ENCODE assay signal across 10 cellular contexts in genomic region chr3:13200951-13201350, GRCh38.
DNase-seq lines count a peak whose midpoint lies in the region; ATAC-seq and TF ChIP-seq lines count a peak whose summit lies in the region.
"Had no signal": no experiment of that assay in that cellular context is flagged by ENCODE, and none has a peak within 500 bp of the region (broad histone marks: within the 10 kb centered on the region; RNA-seq: fewer than 3 reads in every experiment).

No MANE protein-coding gene starts in this region.

- H3K27ac ChIP-seq in osteoblast (ENCODE audit: low read depth, low read length): no peak overlapping the region

- H3K27me3 ChIP-seq in osteoblast (ENCODE audit: insufficient read depth, low read length): peaks cover 6% of the 10 kb centered on the region

- TF ChIP-seq EP300 in Ishikawa (IDR thresholded peaks at IDR 0.05; ENCODE audit: borderline replicate concordance): no peak

- no peak overlapping the region for H2AFZ ChIP-seq in osteoblast (ENCODE audit: low read length)

- no peaks in the 10 kb centered on the region for H3K79me2 ChIP-seq in osteoblast (ENCODE audit: insufficient read depth, low read length)

- DNase-seq in NCI-H524 (lab: John Stamatoyannopoulos, UW) (peak; percentile 29 to 66), NCI-H524 treated with DMSO at 0.1 percent for 48 hours (lab: John Stamatoyannopoulos, UW) (no peak), cardiac fibroblast (ENCODE audit: low read depth in 2 of 2) (no peak), osteoblast (ENCODE audit: insufficient read length, low spot score, missing footprints) (peak; percentile 47), DMS79 treated with DMSO at 0.1 percent for 48 hours (lab: John Stamatoyannopoulos, UW) (no peak)
- DNase-seq: activated CD4-positive, alpha-beta T cell treated with anti-CD3 and anti-CD28 coated beads for 48 hours; DMS53 had no signal

- H3K4me1 ChIP-seq in osteoblast (ENCODE audit: insufficient read depth, low read length): no peaks in the 10 kb centered on the region

- H3K4me3 ChIP-seq in cardiac fibroblast (replicated peaks in 1 of 2; ENCODE audit: low read depth in 2 of 2, low read length in 2 of 2) (no peak overlapping the region), osteoblast (ENCODE audit: insufficient read depth, low read length) (no peak overlapping the region)

- no peaks in the 10 kb centered on the region for H4K20me1 ChIP-seq in osteoblast (ENCODE audit: insufficient read depth, low read length)

- TF ChIP-seq CTCF in cardiac fibroblast (IDR thresholded peaks at IDR 0.05; ENCODE audit: low read depth, low read length) (peak; percentile 5), osteoblast (IDR thresholded peaks at IDR 0.05; ENCODE audit: extremely low read depth, low read depth, low read length) (no peak)

- H3K4me2 ChIP-seq in osteoblast (ENCODE audit: insufficient read depth, low read length): no peak overlapping the region

- no peaks in the 10 kb centered on the region for H3K9me3 ChIP-seq in osteoblast (ENCODE audit: low read depth, low read length)

- H3K36me3 ChIP-seq in osteoblast (ENCODE audit: insufficient read depth, low read length): no peaks in the 10 kb centered on the region

- ATAC-seq in HG03108 (IDR thresholded peaks at IDR 0.05; ENCODE audit: unreplicated experiment): no peak
- ATAC-seq in GM18907 (IDR thresholded peaks at IDR 0.05; ENCODE audit: unreplicated experiment): no peak

- TF ChIP-seq RAD21 in Ishikawa (IDR thresholded peaks at IDR 0.05; ENCODE audit: low read depth): peak; percentile 25; the same call in 1 of the 2 replicates

TF ChIP-seq in Ishikawa, 13 proteins besides CTCF, POLR2A, EP300 and RAD21:
- TF ChIP-seq EGR1 (IDR thresholded peaks at IDR 0.05) (no peak), USF1 (IDR thresholded peaks at IDR 0.05) (no peak), YY1 (IDR thresholded peaks at IDR 0.05; ENCODE audit: low read depth) (no peak), TEAD4 (IDR thresholded peaks at IDR 0.05) (no peak), TAF1 (IDR thresholded peaks at IDR 0.05; ENCODE audit: low read depth) (no peak), CEBPB (IDR thresholded peaks at IDR 0.05) (no peak), TCF12 (IDR thresholded peaks at IDR 0.05; ENCODE audit: low read depth) (no peak), CREB1 (IDR thresholded peaks at IDR 0.05; ENCODE audit: low read depth) (no peak)

Comparison
In these comparisons a context has a peak if more than half of its experiments do, and no peak if none do; other contexts are left out.
1. DNase-seq: peak in NCI-H524 (2 of 2) and osteoblast (single experiment); none in NCI-H524 treated with DMSO at 0.1 percent for 48 hours (single experiment), cardiac fibroblast (0 of 2) and DMS79 treated with DMSO at 0.1 percent for 48 hours (single experiment).